Comparison of ENCODE assay signal across 17 cellular contexts in the genomic region with DNA sequence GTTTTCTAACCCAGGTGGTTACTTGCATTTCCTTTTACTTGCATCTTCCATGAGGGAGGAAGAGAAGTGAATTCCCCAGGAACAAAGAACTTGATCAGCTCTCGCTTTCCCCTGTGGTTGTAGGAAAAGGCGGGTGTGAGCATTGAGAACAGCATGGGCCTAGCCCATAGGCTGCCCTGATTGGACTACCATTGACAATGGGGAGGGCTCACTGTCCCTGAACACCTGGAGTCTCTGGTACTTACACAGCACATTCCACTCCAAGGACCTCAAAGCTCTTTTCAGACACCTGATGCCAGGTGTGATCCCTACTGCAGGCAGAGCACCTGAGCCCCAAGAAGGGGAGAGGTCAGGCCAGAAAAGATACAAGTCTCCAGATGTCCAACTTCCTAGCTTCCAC.
DNase-seq lines count a peak whose midpoint lies in the region; ATAC-seq lines count a peak whose summit lies in the region.
"Had no signal": no experiment of that assay in that cellular context is flagged by ENCODE, and none has a peak within 500 bp of the region (broad histone marks: within the 10 kb centered on the region; RNA-seq: fewer than 3 reads in every experiment).

No MANE protein-coding gene starts in this region.

- peak overlapping the region; percentile 16 for H3K27ac Mint-ChIP-seq in activated T-cell treated with anti-CD3 and anti-CD28 coated beads, Interleukin-2, amount 50 U/mL, for 24 hours
- H3K27ac Mint-ChIP-seq in central memory CD8-positive, alpha-beta T cell (ENCODE audit: low read depth): no peak overlapping the region

- H3K9me3 Mint-ChIP-seq in activated T-cell treated with anti-CD3 and anti-CD28 coated beads, Interleukin-2, amount 50 U/mL, for 24 hours: no peaks in the 10 kb centered on the region
- H3K9me3 Mint-ChIP-seq in central memory CD8-positive, alpha-beta T cell: no peaks in the 10 kb centered on the region

- H3K27me3 Mint-ChIP-seq in activated T-cell treated with anti-CD3 and anti-CD28 coated beads, Interleukin-2, amount 50 U/mL, for 24 hours: no peaks in the 10 kb centered on the region
- no peaks in the 10 kb centered on the region for H3K27me3 Mint-ChIP-seq in central memory CD8-positive, alpha-beta T cell

- peaks cover 96% of the 10 kb centered on the region for H3K36me3 Mint-ChIP-seq in activated T-cell treated with anti-CD3 and anti-CD28 coated beads, Interleukin-2, amount 50 U/mL, for 24 hours (ENCODE audit: low read depth)
- H3K36me3 Mint-ChIP-seq in central memory CD8-positive, alpha-beta T cell (ENCODE audit: insufficient read depth): peaks cover 69% of the 10 kb centered on the region

- DNase-seq in activated T-cell treated with anti-CD3 and anti-CD28 coated beads, Interleukin-2, amount 50 U/mL, for 24 hours: no peak
- no peak for DNase-seq in activated T-cell treated with anti-CD3 and anti-CD28 coated beads, Interleukin-2, amount 50 U/mL, for 48 hours
- DNase-seq in NCI-H187 treated with DMSO at 0.1 percent for 48 hours (lab: John Stamatoyannopoulos, UW) (peak; percentile 74), NCI-H748 (lab: John Stamatoyannopoulos, UW; ENCODE audit: unreplicated experiment) (no peak)
- no peak for DNase-seq in central memory CD8-positive, alpha-beta T cell (ENCODE audit: low spot score in 2 of 2)
- DNase-seq: DMS153, GM23248, NCI-H1092, NCI-H1417 treated with DMSO at 0.1 percent for 48 hours, NCI-H1930, NCI-H446, NCI-H526 treated with DMSO at 0.1 percent for 48 hours, RPMI8226, SHP77 had no signal

- peaks cover 50% of the 10 kb centered on the region for H3K4me1 Mint-ChIP-seq in activated T-cell treated with anti-CD3 and anti-CD28 coated beads, Interleukin-2, amount 50 U/mL, for 24 hours (ENCODE audit: low read depth)
- peaks cover 67% of the 10 kb centered on the region for H3K4me1 Mint-ChIP-seq in central memory CD8-positive, alpha-beta T cell

- ATAC-seq in central memory CD8-positive, alpha-beta T cell (replicated peaks; ENCODE audit: extremely low read depth, poor library complexity, severe bottlenecking): no peak
- no peak for ATAC-seq in GM21367 (IDR thresholded peaks at IDR 0.05; ENCODE audit: unreplicated experiment)
- ATAC-seq in GM18498 (IDR thresholded peaks at IDR 0.05; ENCODE audit: unreplicated experiment): no peak
- ATAC-seq: HCT116 had no signal

- no peak overlapping the region for H3K4me3 Mint-ChIP-seq in activated T-cell treated with anti-CD3 and anti-CD28 coated beads, Interleukin-2, amount 50 U/mL, for 24 hours
- H3K4me3 Mint-ChIP-seq in central memory CD8-positive, alpha-beta T cell: peak overlapping the region; percentile 23
